Comparison of ENCODE assay signal across 8 cellular contexts in the genomic region with DNA sequence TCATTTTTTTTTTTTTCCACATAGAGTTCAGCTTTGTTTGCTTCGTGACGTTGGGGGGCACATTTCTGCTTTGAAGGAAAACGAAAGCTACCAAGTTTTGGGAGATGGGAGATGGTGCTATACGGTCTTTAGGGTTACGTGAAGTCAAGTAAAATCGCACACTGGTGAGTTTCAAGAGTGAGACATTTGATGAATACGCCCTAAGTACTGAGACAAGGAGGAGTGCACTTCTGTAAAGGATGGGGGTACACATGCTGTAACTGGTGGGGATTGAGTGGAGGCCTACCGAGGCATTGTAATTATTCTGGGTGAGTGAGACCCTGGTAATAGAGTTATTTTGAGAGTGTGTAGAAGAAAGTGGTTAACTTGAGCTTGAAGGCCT. TPM values are rescaled to one million over a fixed set of nuclear protein-coding genes. Genes with fewer than 3 reads are reported as not detected.
DNase-seq lines count a peak whose midpoint lies in the region; ATAC-seq lines count a peak whose summit lies in the region.

No MANE protein-coding gene starts in this region.

- DNase-seq in Right ventricle myocardium inferior (ENCODE audit: missing footprints) (no peak), cardiac septum (ENCODE audit: low spot score) (no peak), left cardiac atrium (no peak), skeletal muscle cell (ENCODE audit: low read depth) (no peak), GOT3 (lab: John Stamatoyannopoulos, UW) (no peak), NCI-H146 treated with DMSO at 0.1 percent for 48 hours (lab: John Stamatoyannopoulos, UW; ENCODE audit: unreplicated experiment) (no peak), NCI-H1694 (lab: John Stamatoyannopoulos, UW) (no peak)
- DNase-seq in activated T-helper 1 cell treated with anti-CD3 and anti-CD28 coated beads, Interleukin-12 subunit alpha, Interleukin-12 subunit beta, Interleukin-2, Interleukin-4 antibody, amounts not matched to agents 30 ng/mL and 10 ng/mL and 1 ng/mL, durations not matched to agents 14 hours and 24 hours and 36 hours (ENCODE audit: low spot score), result no peak

- H3K27ac Mint-ChIP-seq in activated T-helper 1 cell treated with anti-CD3 and anti-CD28 coated beads, Interleukin-12 subunit alpha, Interleukin-12 subunit beta, Interleukin-2, Interleukin-4 antibody, amounts not matched to agents 30 ng/mL and 10 ng/mL and 1 ng/mL, durations not matched to agents 14 hours and 24 hours and 36 hours, result peak overlapping the region; percentile 90

- peak overlapping the region; percentile 93 for H3K4me3 Mint-ChIP-seq in activated T-helper 1 cell treated with anti-CD3 and anti-CD28 coated beads, Interleukin-12 subunit alpha, Interleukin-12 subunit beta, Interleukin-2, Interleukin-4 antibody, amounts not matched to agents 30 ng/mL and 10 ng/mL and 1 ng/mL, durations not matched to agents 14 hours and 24 hours and 36 hours

- peak overlapping the region; percentile 67 for H3K4me3 ChIP-seq in skeletal muscle cell (ENCODE audit: low read depth, low read length)

- peaks cover 11% of the 10 kb centered on the region for H3K36me3 Mint-ChIP-seq in activated T-helper 1 cell treated with anti-CD3 and anti-CD28 coated beads, Interleukin-12 subunit alpha, Interleukin-12 subunit beta, Interleukin-2, Interleukin-4 antibody, amounts not matched to agents 30 ng/mL and 10 ng/mL and 1 ng/mL, durations not matched to agents 14 hours and 24 hours and 36 hours (ENCODE audit: low read depth)

- intact Hi-C loops in Right ventricle myocardium inferior (cut with DNase I), result no loop called here
- intact Hi-C loops in cardiac septum (cut with DNase I), result no loop called here
- intact Hi-C loops in activated T-helper 1 cell treated with anti-CD3 and anti-CD28 coated beads, Interleukin-12 subunit alpha, Interleukin-12 subunit beta, Interleukin-2, Interleukin-4 antibody, amounts not matched to agents 30 ng/mL and 10 ng/mL and 1 ng/mL, durations not matched to agents 14 hours and 24 hours and 36 hours (cut with micrococcal nuclease), result loop anchor here (1.0 to 5.0 kb wide), 2 partner anchors 80 to 81 kb away; no protein-coding TSS in a partner anchor
- intact Hi-C loops in left cardiac atrium (cut with DNase I), result no loop called here

- no peaks in the 10 kb centered on the region for H3K27me3 Mint-ChIP-seq in activated T-helper 1 cell treated with anti-CD3 and anti-CD28 coated beads, Interleukin-12 subunit alpha, Interleukin-12 subunit beta, Interleukin-2, Interleukin-4 antibody, amounts not matched to agents 30 ng/mL and 10 ng/mL and 1 ng/mL, durations not matched to agents 14 hours and 24 hours and 36 hours (ENCODE audit: insufficient read depth)

- no peaks in the 10 kb centered on the region for H3K9me3 Mint-ChIP-seq in activated T-helper 1 cell treated with anti-CD3 and anti-CD28 coated beads, Interleukin-12 subunit alpha, Interleukin-12 subunit beta, Interleukin-2, Interleukin-4 antibody, amounts not matched to agents 30 ng/mL and 10 ng/mL and 1 ng/mL, durations not matched to agents 14 hours and 24 hours and 36 hours

- peaks cover 39% of the 10 kb centered on the region for H3K4me1 Mint-ChIP-seq in activated T-helper 1 cell treated with anti-CD3 and anti-CD28 coated beads, Interleukin-12 subunit alpha, Interleukin-12 subunit beta, Interleukin-2, Interleukin-4 antibody, amounts not matched to agents 30 ng/mL and 10 ng/mL and 1 ng/mL, durations not matched to agents 14 hours and 24 hours and 36 hours (ENCODE audit: low read depth)

- ATAC-seq in Right ventricle myocardium inferior (peak; percentile 17), left cardiac atrium (peak; percentile 21 to 66)

RNA-seq across cellular contexts. Expression of a gene that starts 0.5 kb away (rescaled TPM):
- total RNA-seq in Right ventricle myocardium inferior, result 30.2 TPM
- total RNA-seq in cardiac septum, result 23.8 TPM
- 37.6 and 38.4 TPM in 2 replicates for total RNA-seq in activated T-helper 1 cell treated with anti-CD3 and anti-CD28 coated beads, Interleukin-12 subunit alpha, Interleukin-12 subunit beta, Interleukin-2, Interleukin-4 antibody, amounts not matched to agents 30 ng/mL and 10 ng/mL and 1 ng/mL, durations not matched to agents 14 hours and 24 hours and 36 hours
- 10 to 100 TPM; 59.0 to 63.0 TPM for total RNA-seq in left cardiac atrium

RNA-seq across cellular contexts. Expression of a gene that starts 0.7 kb away (rescaled TPM):
- total RNA-seq in Right ventricle myocardium inferior (1.3 TPM), cardiac septum (1.5 TPM), left cardiac atrium (1 to 10 TPM; 3.6 to 4.1 TPM)
- total RNA-seq in activated T-helper 1 cell treated with anti-CD3 and anti-CD28 coated beads, Interleukin-12 subunit alpha, Interleukin-12 subunit beta, Interleukin-2, Interleukin-4 antibody, amounts not matched to agents 30 ng/mL and 10 ng/mL and 1 ng/mL, durations not matched to agents 14 hours and 24 hours and 36 hours, result 0.73 and 1.3 TPM in 2 replicates
